ENCODE assay signal across 12 cellular contexts in genomic region chr1:165899461-165899941, GRCh38.
DNase-seq lines count a peak whose midpoint lies in the region; ATAC-seq, FAIRE-seq and TF ChIP-seq lines count a peak whose summit lies in the region.
"Had no signal": no experiment of that assay in that cellular context is flagged by ENCODE, and none has a peak within 500 bp of the region (broad histone marks: within the 10 kb centered on the region; RNA-seq: fewer than 3 reads in every experiment).

No MANE protein-coding gene starts in this region.

- peak overlapping the region; percentile 60 for H3K9ac ChIP-seq in endothelial cell of umbilical vein (replicated peaks; ENCODE audit: extremely low read depth, insufficient read depth, low read length)
- H3K9ac ChIP-seq in mesenchymal stem cell (ENCODE audit: low read length): peak overlapping the region; percentile 85

- peaks cover 11% of the 10 kb centered on the region for H3K4me1 Mint-ChIP-seq in T-helper 17 cell
- peaks cover 11% of the 10 kb centered on the region for H3K4me1 Mint-ChIP-seq in activated CD4-positive, alpha-beta memory T cell treated with anti-CD3 and anti-CD28 coated beads, Interleukin-2, amount 10 ng/mL, durations not matched to agents 7 days and 5 days
- H3K4me1 Mint-ChIP-seq: activated naive CD4-positive, alpha-beta T cell treated with anti-CD3 and anti-CD28 coated beads, Interleukin-2, amount 50 U/mL, for 24 hours; memory B cell had no signal

- H3K27ac ChIP-seq in endothelial cell of umbilical vein (ENCODE audit: insufficient read depth, low read depth, low read length): peak overlapping the region; percentile 98
- peak overlapping the region; percentile 96 for H3K27ac ChIP-seq in mesenchymal stem cell (ENCODE audit: low read length, poor library complexity, severe bottlenecking)
- peak overlapping the region; percentile 49 for H3K27ac ChIP-seq in upper lobe of right lung
- H3K27ac ChIP-seq in spleen: no peak overlapping the region

- H3K9me3 ChIP-seq in T-helper 17 cell (ENCODE audit: control insufficient read depth, low read length, poor library complexity, severe bottlenecking) (no peaks in the 10 kb centered on the region), endothelial cell of umbilical vein (replicated peaks; ENCODE audit: control insufficient read depth, insufficient read depth, low read length) (no peaks in the 10 kb centered on the region), mesenchymal stem cell (ENCODE audit: control insufficient read depth, low read length) (no peaks in the 10 kb centered on the region), upper lobe of right lung (no peaks in the 10 kb centered on the region), spleen (no peaks in the 10 kb centered on the region)

- peak overlapping the region; percentile 31 to 94 for H3K18ac ChIP-seq in mesenchymal stem cell (ENCODE audit: low read depth in 1 of 2, low read length in 2 of 2)

- ATAC-seq in T-helper 17 cell (no peak), upper lobe of right lung (no peak)

- H3K27ac Mint-ChIP-seq in T-helper 17 cell: peak overlapping the region; percentile 11
- H3K27ac Mint-ChIP-seq in activated CD4-positive, alpha-beta memory T cell treated with anti-CD3 and anti-CD28 coated beads, Interleukin-2, amount 10 ng/mL, durations not matched to agents 7 days and 5 days: no peak overlapping the region
- H3K27ac Mint-ChIP-seq: activated naive CD4-positive, alpha-beta T cell treated with anti-CD3 and anti-CD28 coated beads, Interleukin-2, amount 50 U/mL, for 24 hours; memory B cell had no signal

- no peak overlapping the region for H2AFZ ChIP-seq in endothelial cell of umbilical vein (ENCODE audit: low read depth, low read length)
- no peak overlapping the region for H2AFZ ChIP-seq in mesenchymal stem cell (ENCODE audit: low read depth, low read length)

- TSS peak; percentile 3 for BruUV-seq in endothelial cell of umbilical vein (replicated peaks; lab: Mats Ljungman, UMichigan)

- TF ChIP-seq CTCF in endothelial cell of umbilical vein (IDR thresholded peaks at IDR 0.05; ENCODE audit: extremely low read depth in 1 of 2, insufficient read depth in 1 of 2, low read depth in 1 of 2, low read length in 2 of 2): no peak
- no peak for TF ChIP-seq CTCF in upper lobe of right lung (IDR thresholded peaks at IDR 0.05)
- TF ChIP-seq CTCF in spleen (IDR thresholded peaks at IDR 0.05 in 8 of 11, conservative IDR thresholded peaks at IDR 0.05 in 3 of 11): no peak

- H3K27me3 ChIP-seq in endothelial cell of umbilical vein (ENCODE audit: control insufficient read depth in 2 of 2, insufficient read depth in 2 of 2, low read length in 2 of 2) (no peaks in the 10 kb centered on the region), mesenchymal stem cell (ENCODE audit: control insufficient read depth in 1 of 2, insufficient read depth in 1 of 2, low read length in 2 of 2) (no peaks in the 10 kb centered on the region), upper lobe of right lung (no peaks in the 10 kb centered on the region), spleen (replicated peaks in 1 of 7) (no peaks in the 10 kb centered on the region)
- H3K27me3 ChIP-seq: dorsolateral prefrontal cortex had no signal

- POLR2A ChIA-PET in endothelial cell of umbilical vein (lab: Charles Lee): interaction anchor here (1.1 to 1.7 kb wide), 2 partner anchors 15 kb away, joined by 4 to 7 read pairs; no protein-coding TSS in a partner anchor
- POLR2A ChIA-PET in activated CD4-positive, alpha-beta memory T cell treated with anti-CD3 and anti-CD28 coated beads, Interleukin-2, amount 10 ng/mL, durations not matched to agents 7 days and 5 days (lab: Charles Lee): no interaction called here

- H3K4me1 ChIP-seq in endothelial cell of umbilical vein (ENCODE audit: control insufficient read depth, extremely low read depth, insufficient read depth, low read length): peaks cover 87% of the 10 kb centered on the region
- H3K4me1 ChIP-seq in mesenchymal stem cell (ENCODE audit: control insufficient read depth, insufficient read depth, low read depth, low read length): peaks cover 53% of the 10 kb centered on the region
- peaks cover 25% of the 10 kb centered on the region for H3K4me1 ChIP-seq in upper lobe of right lung
- H3K4me1 ChIP-seq in spleen: peaks cover 0 to 23% (median 15%) of the 10 kb centered on the region in 6 donors

- intact Hi-C loops in endothelial cell of umbilical vein (cut with micrococcal nuclease): loop anchor here (2.0 kb wide), 1 partner anchor 61 kb away; no protein-coding TSS in a partner anchor
- intact Hi-C loops in upper lobe of right lung (cut with DNase I): no loop called here
- intact Hi-C loops in spleen (cut with DNase I; ENCODE audit: low total_unique reads): no loop called here

- H3K36me3 ChIP-seq in endothelial cell of umbilical vein (ENCODE audit: control insufficient read depth in 2 of 2, extremely low read depth in 1 of 2, insufficient read depth in 2 of 2, low read length in 2 of 2) (no peaks in the 10 kb centered on the region), mesenchymal stem cell (ENCODE audit: control insufficient read depth in 1 of 2, insufficient read depth in 2 of 2, low read depth in 1 of 2, low read length in 2 of 2) (peaks cover 19 to 22% of the 10 kb centered on the region in 2 experiments), upper lobe of right lung (no peaks in the 10 kb centered on the region), spleen (peaks cover 0 to 74% (median 9%) of the 10 kb centered on the region in 6 donors)

- H4K91ac ChIP-seq in mesenchymal stem cell (ENCODE audit: low read length): peak overlapping the region; percentile 73

- H3K79me1 ChIP-seq in mesenchymal stem cell (replicated peaks; ENCODE audit: low read length, poor library complexity, severe bottlenecking): peaks cover 22% of the 10 kb centered on the region

- DNase-seq in T-helper 17 cell (no peak), endothelial cell of umbilical vein (ENCODE audit: low read depth, low spot score) (peak; percentile 73), mesenchymal stem cell (no peak), upper lobe of right lung (no peak), NCI-H526 (lab: John Stamatoyannopoulos, UW) (no peak), spleen (no peak)
- DNase-seq in activated CD4-positive, alpha-beta memory T cell treated with anti-CD3 and anti-CD28 coated beads, Interleukin-2, amount 10 ng/mL, durations not matched to agents 7 days and 5 days: no peak
- DNase-seq: hippocampal formation, NCI-H1105 had no signal

- H3K4ac ChIP-seq in mesenchymal stem cell (ENCODE audit: low read depth in 1 of 2, low read length in 2 of 2): peak overlapping the region; percentile 55 to 92

- H2BK15ac ChIP-seq in mesenchymal stem cell (ENCODE audit: low read depth, poor library complexity, severe bottlenecking): peak overlapping the region; percentile 66

- dilution Hi-C loops in endothelial cell of umbilical vein (cut with MboI; ENCODE audit: extremely low pct_ligation_motif_present, low sequenced_read_pairs): no loop called here

- H3K9me1 ChIP-seq in endothelial cell of umbilical vein (replicated peaks; ENCODE audit: control insufficient read depth, extremely low read depth, insufficient read depth, low read length): no peaks in the 10 kb centered on the region

- CTCF ChIA-PET in endothelial cell of umbilical vein (lab: Charles Lee): interaction anchor here (1.0 to 2.5 kb wide), 8 partner anchors 11 to 506 kb away, joined by 3 to 14 read pairs (median 4); partner anchors contain the start of gene ALDH9A1
- CTCF ChIA-PET in activated CD4-positive, alpha-beta memory T cell treated with anti-CD3 and anti-CD28 coated beads, Interleukin-2, amount 10 ng/mL, durations not matched to agents 7 days and 5 days (lab: Charles Lee): no interaction called here

- peak overlapping the region; percentile 94 to 95 for H2BK12ac ChIP-seq in mesenchymal stem cell (ENCODE audit: low read length in 2 of 2)

- H3K4me3 ChIP-seq in endothelial cell of umbilical vein (replicated peaks in 1 of 3; ENCODE audit: insufficient read depth in 1 of 3, low read depth in 1 of 3, low read length in 3 of 3) (no peak overlapping the region), mesenchymal stem cell (ENCODE audit: insufficient read depth in 1 of 2, low read depth in 1 of 2, low read length in 2 of 2) (peak overlapping the region in 1 of 2 experiments; percentile 39), upper lobe of right lung (no peak overlapping the region), spleen (no peak overlapping the region)
- H3K4me3 ChIP-seq: dorsolateral prefrontal cortex had no signal

- H2BK5ac ChIP-seq in mesenchymal stem cell (ENCODE audit: low read depth, low read length, poor library complexity, severe bottlenecking): peak overlapping the region; percentile 60

- H3K23ac ChIP-seq in mesenchymal stem cell (ENCODE audit: low read length in 2 of 2): peak overlapping the region in 1 of 2 experiments; percentile 65

- H3K4me2 ChIP-seq in endothelial cell of umbilical vein (ENCODE audit: insufficient read depth, low read length) (no peak overlapping the region), mesenchymal stem cell (ENCODE audit: low read length, poor library complexity, severe bottlenecking) (no peak overlapping the region)

- TF ChIP-seq POLR2A in endothelial cell of umbilical vein (IDR thresholded peaks at IDR 0.05; ENCODE audit: low read depth, low read length) (no peak), spleen (IDR thresholded peaks at IDR 0.05) (no peak)

- H3K14ac ChIP-seq in mesenchymal stem cell (ENCODE audit: low read length in 2 of 2): peak overlapping the region in 1 of 2 experiments; percentile 78

- no peaks in the 10 kb centered on the region for H3K27me3 Mint-ChIP-seq in T-helper 17 cell
- no peaks in the 10 kb centered on the region for H3K27me3 Mint-ChIP-seq in activated CD4-positive, alpha-beta memory T cell treated with anti-CD3 and anti-CD28 coated beads, Interleukin-2, amount 10 ng/mL, durations not matched to agents 7 days and 5 days
- H3K27me3 Mint-ChIP-seq: activated naive CD4-positive, alpha-beta T cell treated with anti-CD3 and anti-CD28 coated beads, Interleukin-2, amount 50 U/mL, for 24 hours; memory B cell had no signal

- H3K36me3 Mint-ChIP-seq in T-helper 17 cell (ENCODE audit: low read depth): no peaks in the 10 kb centered on the region
- H3K36me3 Mint-ChIP-seq in activated CD4-positive, alpha-beta memory T cell treated with anti-CD3 and anti-CD28 coated beads, Interleukin-2, amount 10 ng/mL, durations not matched to agents 7 days and 5 days (ENCODE audit: low read depth): peaks cover 11% of the 10 kb centered on the region

- 89% methylated on average over 4 of the region's 4 CpGs for WGBS in mesenchymal stem cell
- 70 to 86% (median 80%) methylated on average over 4 of the region's 4 CpGs for WGBS in spleen, 5 donors

- H3K9me3 Mint-ChIP-seq in activated CD4-positive, alpha-beta memory T cell treated with anti-CD3 and anti-CD28 coated beads, Interleukin-2, amount 10 ng/mL, durations not matched to agents 7 days and 5 days: no peaks in the 10 kb centered on the region
- H3K9me3 Mint-ChIP-seq: activated naive CD4-positive, alpha-beta T cell treated with anti-CD3 and anti-CD28 coated beads, Interleukin-2, amount 50 U/mL, for 24 hours; memory B cell had no signal

- peaks cover 45% of the 10 kb centered on the region for H3K79me2 ChIP-seq in endothelial cell of umbilical vein (ENCODE audit: control insufficient read depth, insufficient read depth, low read length)

- H3K4me3 Mint-ChIP-seq in T-helper 17 cell: no peak overlapping the region
- H3K4me3 Mint-ChIP-seq in activated CD4-positive, alpha-beta memory T cell treated with anti-CD3 and anti-CD28 coated beads, Interleukin-2, amount 10 ng/mL, durations not matched to agents 7 days and 5 days: no peak overlapping the region
- H3K4me3 Mint-ChIP-seq: activated naive CD4-positive, alpha-beta T cell treated with anti-CD3 and anti-CD28 coated beads, Interleukin-2, amount 50 U/mL, for 24 hours; memory B cell had no signal

- peak overlapping the region; percentile 56 for H2BK120ac ChIP-seq in mesenchymal stem cell (ENCODE audit: low read depth, low read length)

- FAIRE-seq in endothelial cell of umbilical vein (lab: Jason Lieb, UNC): no peak

- H2AK5ac ChIP-seq in mesenchymal stem cell (ENCODE audit: low read length, severe bottlenecking): peak overlapping the region; percentile 83

- H4K20me1 ChIP-seq in endothelial cell of umbilical vein (replicated peaks; ENCODE audit: control insufficient read depth, extremely low read depth, insufficient read depth, low read length): no peaks in the 10 kb centered on the region

- H4K8ac ChIP-seq in mesenchymal stem cell (ENCODE audit: low read length): peak overlapping the region; percentile 70

Comparison
In these comparisons a context has a peak if more than half of its experiments do, and no peak if none do; other contexts are left out.
1. H3K27ac ChIP-seq: peak in endothelial cell of umbilical vein (single experiment), mesenchymal stem cell (single experiment) and upper lobe of right lung (single experiment); none in spleen (0 of 8).